In the genomic region with DNA sequence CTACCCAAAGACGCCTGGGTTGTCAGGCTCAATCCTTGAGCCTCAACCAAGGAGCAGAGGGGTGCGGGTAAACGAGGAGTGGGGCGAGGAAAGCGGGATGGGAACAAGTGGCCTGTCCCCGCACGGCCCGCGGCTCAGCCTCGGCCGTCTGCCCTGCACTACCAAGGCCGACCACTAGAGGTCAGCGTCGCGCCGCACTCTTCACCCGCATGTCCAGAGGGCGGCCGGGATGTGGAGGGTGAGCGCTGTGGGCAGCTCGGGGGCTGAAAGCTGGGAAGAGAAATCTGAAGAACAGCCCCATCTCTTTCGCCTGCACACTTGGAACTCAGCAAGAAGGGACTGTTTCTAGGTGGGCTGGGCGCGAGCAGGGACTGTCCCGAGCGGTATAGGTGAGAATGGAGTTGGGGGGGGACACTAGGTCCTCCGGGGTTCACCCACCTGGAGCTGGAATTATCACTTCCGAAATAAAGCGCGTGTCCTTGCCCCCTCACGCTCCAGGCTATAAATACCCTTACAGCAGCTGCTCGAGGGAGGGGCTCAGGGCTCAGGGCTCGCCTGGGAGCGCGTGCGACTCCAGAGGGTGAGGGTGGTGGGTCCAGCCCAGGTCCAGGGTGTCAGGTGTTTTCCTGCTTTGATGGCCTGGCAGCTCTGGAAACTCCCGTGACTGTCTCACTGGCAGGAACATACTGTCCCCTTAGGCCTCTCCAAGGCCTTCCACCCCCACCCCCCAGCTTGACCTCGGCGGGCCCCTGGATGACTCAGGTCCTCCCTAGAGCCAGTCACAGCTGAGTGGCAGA, we compare ENCODE assay signal across 8 cellular contexts. TPM values are rescaled to one million over a fixed set of nuclear protein-coding genes. Genes with fewer than 3 reads are reported as not detected.
DNase-seq lines count a peak whose midpoint lies in the region; ATAC-seq and TF ChIP-seq lines count a peak whose summit lies in the region.

No MANE protein-coding gene starts in this region.

- peak; percentile 94 for TF ChIP-seq CTCF in epithelial cell of proximal tubule (conservative IDR thresholded peaks at IDR 0.05; ENCODE audit: low read depth, low read length)

- peak in 13 of 14 donors; percentile 40 to 87 (median 73) for DNase-seq in C1 segment of cervical spinal cord (lab: John Stamatoyannopoulos, UW)
- peak; percentile 45 to 61 for DNase-seq in NOMO-1 (lab: John Stamatoyannopoulos, UW; ENCODE audit: unreplicated experiment in 2 of 2)
- DNase-seq in activated T-cell treated with anti-CD3 and anti-CD28 coated beads for 48 hours (ENCODE audit: low read depth): peak; percentile 73
- DNase-seq in epithelial cell of proximal tubule (ENCODE audit: low read depth): peak; percentile 36
- peak; percentile 88 for DNase-seq in mucosa of gallbladder (ENCODE audit: low spot score)
- peak; percentile 45 to 56 for DNase-seq in stimulated activated CD8-positive, alpha-beta memory T cell treated with anti-CD3 and anti-CD28 coated beads, Interleukin-4, amount 100 ng/mL, for 1 hour (ENCODE audit: low read depth in 2 of 2, low spot score in 1 of 2)

- H3K4me3 ChIP-seq in epithelial cell of proximal tubule (ENCODE audit: low read depth, low read length): peak overlapping the region; percentile 76

- peak; percentile 59 for ATAC-seq in GM19043 (IDR thresholded peaks at IDR 0.05; ENCODE audit: low read depth, unreplicated experiment)
- ATAC-seq in HG03354 (IDR thresholded peaks at IDR 0.05; ENCODE audit: poor library complexity, severe bottlenecking, unreplicated experiment): peak; percentile 75

RNA-seq across cellular contexts. Expression of gene SLC30A2, which starts 9.8 kb away (rescaled TPM):
- total RNA-seq in epithelial cell of proximal tubule: not detected in 2 replicates
- 166 TPM for total RNA-seq in mucosa of gallbladder

RNA-seq across cellular contexts. Expression of gene EXTL1, which starts 14.6 kb away (rescaled TPM):
- 0.07 and 0.12 TPM in 2 replicates for total RNA-seq in epithelial cell of proximal tubule
- total RNA-seq in mucosa of gallbladder: 1.6 TPM

RNA-seq across cellular contexts. Expression of gene TRIM63, which starts 31.3 kb away (rescaled TPM):
- not detected in 2 replicates for total RNA-seq in epithelial cell of proximal tubule
- total RNA-seq in mucosa of gallbladder: 6.1 TPM

RNA-seq across cellular contexts. Expression of gene PAFAH2, which starts 38.3 kb away (rescaled TPM):
- total RNA-seq in epithelial cell of proximal tubule (11.6 and 12.0 TPM in 2 replicates), mucosa of gallbladder (43.6 TPM)

Comparison
In these comparisons a context has a peak if more than half of its experiments do, and no peak if none do; other contexts are left out.
1. Peak in every context shown above with its lines: DNase-seq, ATAC-seq and H3K4me3 ChIP-seq.
2. DNase-seq: peak in every context shown above with its lines; median percentile 88 in mucosa of gallbladder; 73 in C1 segment of cervical spinal cord; 73 in activated T-cell treated with anti-CD3 and anti-CD28 coated beads for 48 hours; 53 in NOMO-1; 50 in stimulated activated CD8-positive, alpha-beta memory T cell treated with anti-CD3 and anti-CD28 coated beads, Interleukin-4, amount 100 ng/mL, for 1 hour; 36 in epithelial cell of proximal tubule.
3. RNA of gene SLC30A2, which starts 9.8 kb away (total RNA-seq): 166 TPM in mucosa of gallbladder (single experiment); not detected in epithelial cell of proximal tubule; every median in the first group is over 100 times any median in the second.